Comparison of ENCODE assay signal across 1 cellular context in genomic region chr16:54199486-54200160, GRCh38.
TF ChIP-seq lines count a peak whose summit lies in the region.

No MANE protein-coding gene starts in this region.

TF ChIP-seq in HepG2, 621 proteins besides CTCF, POLR2A, EP300 and RAD21:
- TF ChIP-seq, protein P1, sequence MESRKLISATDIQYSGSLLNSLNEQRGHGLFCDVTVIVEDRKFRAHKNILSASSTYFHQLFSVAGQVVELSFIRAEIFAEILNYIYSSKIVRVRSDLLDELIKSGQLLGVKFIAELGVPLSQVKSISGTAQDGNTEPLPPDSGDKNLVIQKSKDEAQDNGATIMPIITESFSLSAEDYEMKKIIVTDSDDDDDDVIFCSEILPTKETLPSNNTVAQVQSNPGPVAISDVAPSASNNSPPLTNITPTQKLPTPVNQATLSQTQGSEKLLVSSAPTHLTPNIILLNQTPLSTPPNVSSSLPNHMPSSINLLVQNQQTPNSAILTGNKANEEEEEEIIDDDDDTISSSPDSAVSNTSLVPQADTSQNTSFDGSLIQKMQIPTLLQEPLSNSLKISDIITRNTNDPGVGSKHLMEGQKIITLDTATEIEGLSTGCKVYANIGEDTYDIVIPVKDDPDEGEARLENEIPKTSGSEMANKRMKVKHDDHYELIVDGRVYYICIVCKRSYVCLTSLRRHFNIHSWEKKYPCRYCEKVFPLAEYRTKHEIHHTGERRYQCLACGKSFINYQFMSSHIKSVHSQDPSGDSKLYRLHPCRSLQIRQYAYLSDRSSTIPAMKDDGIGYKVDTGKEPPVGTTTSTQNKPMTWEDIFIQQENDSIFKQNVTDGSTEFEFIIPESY (CRISPR knock-in tag; IDR thresholded peaks at IDR 0.05): peak; percentile 73
- TF ChIP-seq GATAD2A (CRISPR knock-in tag; IDR thresholded peaks at IDR 0.05): peak; percentile 18; the same call in 1 of the 2 replicates
- TF ChIP-seq, protein P2, sequence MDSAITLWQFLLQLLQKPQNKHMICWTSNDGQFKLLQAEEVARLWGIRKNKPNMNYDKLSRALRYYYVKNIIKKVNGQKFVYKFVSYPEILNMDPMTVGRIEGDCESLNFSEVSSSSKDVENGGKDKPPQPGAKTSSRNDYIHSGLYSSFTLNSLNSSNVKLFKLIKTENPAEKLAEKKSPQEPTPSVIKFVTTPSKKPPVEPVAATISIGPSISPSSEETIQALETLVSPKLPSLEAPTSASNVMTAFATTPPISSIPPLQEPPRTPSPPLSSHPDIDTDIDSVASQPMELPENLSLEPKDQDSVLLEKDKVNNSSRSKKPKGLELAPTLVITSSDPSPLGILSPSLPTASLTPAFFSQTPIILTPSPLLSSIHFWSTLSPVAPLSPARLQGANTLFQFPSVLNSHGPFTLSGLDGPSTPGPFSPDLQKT (CRISPR knock-in tag; IDR thresholded peaks at IDR 0.05; ENCODE audit: borderline replicate concordance): no peak
